In the genomic region with DNA sequence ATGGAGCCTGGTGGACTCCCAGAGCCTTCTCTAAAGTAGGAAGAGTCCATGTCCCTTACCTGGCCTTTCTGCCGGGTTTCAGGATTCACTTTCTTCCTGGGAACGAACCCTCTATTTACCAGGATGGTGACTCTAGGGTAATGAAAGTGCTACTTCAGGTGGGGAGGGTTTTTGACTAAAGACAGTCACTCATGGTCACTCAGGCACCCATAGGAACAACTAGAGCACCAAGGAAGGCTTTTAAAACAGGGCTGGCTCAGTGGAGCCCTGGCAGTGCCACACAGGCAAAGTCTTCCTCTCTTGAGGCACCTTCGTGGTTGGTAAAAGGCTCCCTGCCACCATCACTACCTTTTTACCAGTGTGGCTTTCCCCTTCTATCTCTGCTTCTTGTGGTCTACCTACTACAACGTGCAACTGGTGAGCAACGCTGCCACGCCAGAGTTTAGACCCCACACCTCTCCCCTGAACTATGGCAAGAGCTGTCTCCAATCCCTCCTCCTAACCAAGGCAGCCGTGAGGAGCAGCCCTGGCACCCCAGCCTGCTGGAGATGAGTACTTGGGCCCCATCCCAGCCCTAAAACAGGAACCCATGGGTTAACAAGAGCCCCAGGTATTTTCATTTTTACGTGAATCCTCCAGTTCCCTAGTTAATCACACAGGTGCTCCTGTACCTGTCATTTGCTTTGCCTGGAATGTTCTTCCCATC, we compare ENCODE assay signal across 8 cellular contexts. TPM values are rescaled to one million over a fixed set of nuclear protein-coding genes. Genes with fewer than 3 reads are reported as not detected.
DNase-seq lines count a peak whose midpoint lies in the region; ATAC-seq, FAIRE-seq and TF ChIP-seq lines count a peak whose summit lies in the region.
"Had no signal": no experiment of that assay in that cellular context is flagged by ENCODE, and none has a peak within 500 bp of the region (broad histone marks: within the 10 kb centered on the region; RNA-seq: fewer than 3 reads in every experiment).

No MANE protein-coding gene starts in this region.

- H3K4ac ChIP-seq in H9 (ENCODE audit: low read depth, low read length): no peak overlapping the region

- RAD21 ChIA-PET in GM12878 (lab: Charles Lee; ENCODE audit: unreplicated experiment): no interaction called here

- no CpG with 5 or more reads among the region's 8 CpGs for whole genome bisulfite sequencing in H9 (ENCODE audit: extremely low coverage, insufficient read length, low lambda C conversion rate)
- WGBS in GM12878 (ENCODE audit: insufficient coverage, insufficient replicate concordance, low lambda C conversion rate, missing lambda C conversion rate): 44% methylated on average over 8 of the region's 8 CpGs

- no peak for TF ChIP-seq EP300 in GM12878 (IDR thresholded peaks at IDR 0.05; ENCODE audit: borderline replicate concordance in 1 of 2, control insufficient read depth in 1 of 2, low read depth in 2 of 2, low read length in 2 of 2)

- H3K4me3 Mint-ChIP-seq in H9 (peak overlapping the region in 1 of 2 experiments; percentile 25; a peak in 1 of 5 replicates), Caco-2 (ENCODE audit: unreplicated experiment) (no peak overlapping the region)

- H3K9me3 Mint-ChIP-seq in H9 (peaks cover 0 to 3% of the 10 kb centered on the region in 2 experiments; a peak in 1 of 5 replicates), Caco-2 (ENCODE audit: unreplicated experiment) (no peaks in the 10 kb centered on the region)

- TF ChIP-seq CTCF in H9 (conservative IDR thresholded peaks at IDR 0.05) (no peak), GM12878 (IDR thresholded peaks at IDR 0.05 in 2 of 3, conservative IDR thresholded peaks at IDR 0.05 in 1 of 3; ENCODE audit: control insufficient read depth in 2 of 3, extremely low read depth in 1 of 3, insufficient read depth in 1 of 3, low read depth in 3 of 3, low read length in 3 of 3) (no peak), Caco-2 (IDR thresholded peaks at IDR 0.05; ENCODE audit: insufficient read depth in 1 of 2, low read depth in 1 of 2, low read length in 1 of 2, severe bottlenecking in 1 of 2, unreplicated experiment in 1 of 2) (no peak)

- in situ Hi-C loops in GM12878 (cut with MboI): no loop called here

- no peak overlapping the region for H2BK120ac ChIP-seq in H9 (ENCODE audit: low read depth, low read length, poor library complexity, severe bottlenecking)

- BruUV-seq in GM12878 (replicated peaks; lab: Mats Ljungman, UMichigan): no TSS peak
- BruUV-seq in Caco-2 (replicated peaks; lab: Mats Ljungman, UMichigan): no TSS peak

- H3K27ac Mint-ChIP-seq in H9 (peak overlapping the region in 2 of 3 experiments; percentile 80 to 81; a peak in 5 of 7 replicates), Caco-2 (ENCODE audit: unreplicated experiment) (no peak overlapping the region)

- H3K36me3 ChIP-seq in BLaER1 treated with 17β-estradiol and CSF1 and Interleukin-3, amounts not matched to agents 10 nM and 100 nM: peaks cover 44 to 60% (median 52%) of the 10 kb centered on the region in 11 experiments
- H3K36me3 ChIP-seq in GM12878 (ENCODE audit: control insufficient read depth in 2 of 2, insufficient read depth in 2 of 2, low read length in 1 of 2) (peaks cover 22 to 43% of the 10 kb centered on the region in 2 experiments), Caco-2 (ENCODE audit: control insufficient read depth, insufficient read depth, low read length) (peaks cover 16% of the 10 kb centered on the region)

- no peak; the same call in 1 of the 2 replicates for TF ChIP-seq POLR2A in GM12878 (IDR thresholded peaks at IDR 0.05; ENCODE audit: low read depth, low read length)

- H3K56ac ChIP-seq in H9 (ENCODE audit: insufficient read length, low read depth, low read length): no peak overlapping the region

- peaks cover 58 to 81% (median 69%) of the 10 kb centered on the region in 10 experiments for H3K4me1 ChIP-seq in BLaER1 treated with 17β-estradiol and CSF1 and Interleukin-3, amounts not matched to agents 10 nM and 100 nM
- H3K4me1 ChIP-seq in H9 (ENCODE audit: insufficient read depth, low read length): no peaks in the 10 kb centered on the region; the same call in 1 of the 2 replicates
- peaks cover 6% of the 10 kb centered on the region for H3K4me1 ChIP-seq in GM12878 (ENCODE audit: control insufficient read depth, insufficient read depth, low read length)
- peaks cover 19% of the 10 kb centered on the region for H3K4me1 ChIP-seq in Caco-2

- TF ChIP-seq RAD21 in GM12878 (IDR thresholded peaks at IDR 0.05; ENCODE audit: insufficient read depth, low read depth, low read length): no peak

- H3K4me1 Mint-ChIP-seq in H9: peaks cover 21 to 33% of the 10 kb centered on the region in 2 experiments
- H3K4me1 Mint-ChIP-seq in Caco-2 (ENCODE audit: low read depth, unreplicated experiment): no peaks in the 10 kb centered on the region

- no peaks in the 10 kb centered on the region for H3K27me3 ChIP-seq in BLaER1 treated with 17β-estradiol and CSF1 and Interleukin-3, amounts not matched to agents 10 nM and 100 nM
- H3K27me3 ChIP-seq in H9 (ENCODE audit: insufficient read depth, low read length) (no peaks in the 10 kb centered on the region), GM12878 (replicated peaks in 1 of 2; ENCODE audit: control insufficient read depth in 2 of 2, insufficient read depth in 2 of 2, low read length in 1 of 2) (no peaks in the 10 kb centered on the region), Caco-2 (replicated peaks; ENCODE audit: control insufficient read depth, insufficient read depth, low read length) (no peaks in the 10 kb centered on the region)

- H3K79me1 ChIP-seq in H9 (ENCODE audit: insufficient read depth, low read depth, low read length, poor library complexity, severe bottlenecking): peaks cover 2% of the 10 kb centered on the region

- DNase-seq in H9 (no peak), GM12878 (ENCODE audit: low read depth, low spot score) (no peak), Caco-2 (no peak), ecto neural progenitor cell (ENCODE audit: low spot score) (no peak)
- DNase-seq: DMS153 had no signal

- peak overlapping the region in 8 of 11 experiments; percentile 28 to 91 (median 62); a peak in 12 of 22 replicates for H3K9ac ChIP-seq in BLaER1 treated with 17β-estradiol and CSF1 and Interleukin-3, amounts not matched to agents 10 nM and 100 nM
- H3K9ac ChIP-seq in H9 (ENCODE audit: extremely low read depth, insufficient read length, low read length): no peak overlapping the region
- H3K9ac ChIP-seq in GM12878 (ENCODE audit: control insufficient read depth, insufficient read depth, low read length): no peak overlapping the region

- no peak overlapping the region for H4K5ac ChIP-seq in H9 (ENCODE audit: insufficient read length, low read depth, low read length)

- H4K91ac ChIP-seq in H9 (ENCODE audit: insufficient read length, low read depth, low read length): no peak overlapping the region

- FAIRE-seq in GM12878 (lab: Jason Lieb, UNC): no peak
- FAIRE-seq: endometrium had no signal

- H2BK5ac ChIP-seq in H9 (ENCODE audit: insufficient read length, low read length): no peak overlapping the region

- no peak overlapping the region for H4K8ac ChIP-seq in H9 (replicated peaks; ENCODE audit: insufficient read length, low read depth, low read length)

- H3K23ac ChIP-seq in H9 (ENCODE audit: insufficient read length, low read depth, low read length): no peak overlapping the region

- H2BK15ac ChIP-seq in H9 (ENCODE audit: low read depth, low read length): no peak overlapping the region

- CTCF ChIA-PET in GM12878 (lab: Yijun Ruan, JAX) (interaction anchor here (1.0 to 1.8 kb wide), 2 partner anchors 13 to 22 kb away, joined by 4 read pairs; no protein-coding TSS in a partner anchor), Caco-2 (lab: Charles Lee) (no interaction called here)

- H3K14ac ChIP-seq in H9 (ENCODE audit: insufficient read depth, low read length): no peak overlapping the region

- H3K27ac ChIP-seq in BLaER1 treated with 17β-estradiol and CSF1 and Interleukin-3, amounts not matched to agents 10 nM and 100 nM: peak overlapping the region in 10 of 11 experiments; percentile 7 to 95 (median 92); a peak in 15 of 22 replicates
- H3K27ac ChIP-seq in H9 (ENCODE audit: insufficient read length, low read depth, low read length) (no peak overlapping the region), GM12878 (ENCODE audit: control insufficient read depth, insufficient read depth) (no peak overlapping the region)

- H3K18ac ChIP-seq in H9 (ENCODE audit: insufficient read length, low read depth, low read length): no peak overlapping the region

- H3K4me2 ChIP-seq in BLaER1 treated with 17β-estradiol and CSF1 and Interleukin-3, amounts not matched to agents 10 nM and 100 nM: peak overlapping the region in 3 of 11 experiments; percentile 0 to 98 (median 7); a peak in 3 of 22 replicates
- no peak overlapping the region for H3K4me2 ChIP-seq in H9 (ENCODE audit: insufficient read depth, insufficient read length, low read length)
- no peak overlapping the region for H3K4me2 ChIP-seq in GM12878 (ENCODE audit: control insufficient read depth, insufficient read depth)

- H2AK5ac ChIP-seq in H9 (ENCODE audit: insufficient read length, low read length): no peak overlapping the region

- H2BK20ac ChIP-seq in H9 (ENCODE audit: low read depth, low read length, poor library complexity, severe bottlenecking): no peak overlapping the region

- peaks cover 15% of the 10 kb centered on the region for H3K23me2 ChIP-seq in H9 (ENCODE audit: insufficient read length, low read depth, low read length, poor library complexity, severe bottlenecking)

- H4K20me1 ChIP-seq in BLaER1 treated with 17β-estradiol and CSF1 and Interleukin-3, amounts not matched to agents 10 nM and 100 nM: peaks cover 45 to 85% (median 63%) of the 10 kb centered on the region in 11 experiments
- H4K20me1 ChIP-seq in H9 (ENCODE audit: control insufficient read depth, insufficient read depth, insufficient read length) (no peaks in the 10 kb centered on the region), GM12878 (ENCODE audit: control insufficient read depth, insufficient read depth) (no peaks in the 10 kb centered on the region; the same call in 1 of the 2 replicates)

- no peaks in the 10 kb centered on the region for H3K9me3 ChIP-seq in BLaER1 treated with 17β-estradiol and CSF1 and Interleukin-3, amounts not matched to agents 10 nM and 100 nM (replicated peaks in 1 of 11)
- no peaks in the 10 kb centered on the region for H3K9me3 ChIP-seq in H9 (ENCODE audit: control insufficient read depth, low read depth, low read length)
- H3K9me3 ChIP-seq in GM12878 (replicated peaks; ENCODE audit: control insufficient read depth, insufficient read depth, low read length): no peaks in the 10 kb centered on the region
- H3K9me3 ChIP-seq in Caco-2: no peaks in the 10 kb centered on the region

- SMC1A ChIA-PET in GM12878 (lab: Charles Lee; ENCODE audit: uncharacterized antibody, unreplicated experiment): no interaction called here

- POLR2A ChIA-PET in GM12878 (lab: Charles Lee) (no interaction called here), Caco-2 (lab: Charles Lee) (interaction anchor here (0.6 to 1.3 kb wide), 3 partner anchors 14 to 107 kb away, joined by 4 to 5 read pairs (median 4); a partner anchor contains a TSS)

- H3K27me3 Mint-ChIP-seq in H9 (ENCODE audit: low read depth): no peaks in the 10 kb centered on the region
- H3K27me3 Mint-ChIP-seq in Caco-2 (ENCODE audit: insufficient read depth, unreplicated experiment): no peaks in the 10 kb centered on the region

- peaks cover 43 to 58% (median 53%) of the 10 kb centered on the region in 3 experiments for H3K36me3 Mint-ChIP-seq in H9 (ENCODE audit: insufficient read depth in 1 of 3, low read depth in 3 of 3)
- H3K36me3 Mint-ChIP-seq in Caco-2 (ENCODE audit: insufficient read depth, unreplicated experiment): peaks cover 94% of the 10 kb centered on the region

- no peak for ATAC-seq in GM12878
- no peak for ATAC-seq in HG02798 (IDR thresholded peaks at IDR 0.05; ENCODE audit: poor library complexity, unreplicated experiment)

- H2BK12ac ChIP-seq in H9 (ENCODE audit: insufficient read length, low read depth, low read length): no peak overlapping the region

- no peak overlapping the region for H3K4me3 ChIP-seq in BLaER1 treated with 17β-estradiol and CSF1 and Interleukin-3, amounts not matched to agents 10 nM and 100 nM
- H3K4me3 ChIP-seq in GM12878 (no peak overlapping the region), Caco-2 (ENCODE audit: low read depth, low read length) (no peak overlapping the region)

- no peak overlapping the region for H3T11ph ChIP-seq in H9 (ENCODE audit: low read length)

- H2AFZ ChIP-seq in H9 (ENCODE audit: low read length) (no peak overlapping the region), GM12878 (ENCODE audit: control insufficient read depth, low read depth, low read length) (no peak overlapping the region)

- H3K79me2 ChIP-seq in H9 (ENCODE audit: insufficient read depth, low read length) (peaks cover 7% of the 10 kb centered on the region; the same call in 1 of the 2 replicates), GM12878 (ENCODE audit: control insufficient read depth, insufficient read depth, low read length) (peaks cover 48% of the 10 kb centered on the region)

- intact Hi-C loops in GM12878 (cut with micrococcal nuclease; ENCODE audit: unreplicated experiment): no loop called here
- intact Hi-C loops in Caco-2 (cut with micrococcal nuclease; ENCODE audit: unreplicated experiment): no loop called here

RNA-seq across cellular contexts. Expression of a gene that starts 3.5 kb away (rescaled TPM):
- total RNA-seq in H9 (2021) (43.3 and 46.8 TPM in 2 replicates), GM12878 (2014; rRNA removed) (20.1 and 23.1 TPM in 2 replicates), GM12878 (2014; rRNA removed; fragmentation: Illumina TruSeq; extraction: Trizol) (17.7 and 17.9 TPM in 2 replicates), GM12878 (2021) (27.6 and 27.9 TPM in 2 replicates), Caco-2 (2022) (54.9 and 57.5 TPM in 2 replicates)
- total RNA-seq in GM12878 (2013; cell fraction: nucleolus; rRNA removed): 4.2 and 4.7 TPM in 2 replicates
- 25.5 TPM for polyA plus RNA-seq in GM12878 (2011; ENCODE audit: low read depth)
- polyA plus RNA-seq in GM12878 (2011; rRNA removed) (25.4 and 31.6 TPM in 2 replicates), GM12878 (2014; fragmentation: Illumina TruSeq; extraction: Trizol) (21.2 and 22.8 TPM in 2 replicates), GM12878 (2014; fragmentation: Nextera tagmentation; extraction: Ambion mirVana) (10 to 100 TPM; 19.2 to 34.6 TPM), GM12878 (2014; rRNA removed) (31.5 and 32.3 TPM in 2 replicates), GM12878 (2016; fragmentation: Nextera tagmentation; extraction: Ambion mirVana) (10 to 100 TPM; 45.6 to 46.4 TPM)
- polyA plus RNA-seq in GM12878 (2011; cell fraction: cytosol; rRNA removed): 29.4 and 32.3 TPM in 2 replicates
- polyA plus RNA-seq in GM12878 (2011; cell fraction: nucleus; rRNA removed): 37.9 and 49.3 TPM in 2 replicates
- 23.0 and 23.6 TPM in 2 replicates for polyA plus RNA-seq in GM12878 (2012)
- 11.6 and 20.0 TPM in 2 replicates for polyA minus RNA-seq in GM12878 (2011; rRNA and poly(A)+ RNA removed)
- polyA minus RNA-seq in GM12878 (2011; cell fraction: cytosol; rRNA and poly(A)+ RNA removed): 4.4 and 4.9 TPM in 2 replicates
- polyA minus RNA-seq in GM12878 (2011; cell fraction: nucleus; rRNA and poly(A)+ RNA removed): 6.4 and 7.1 TPM in 2 replicates

RNA-seq across cellular contexts. Expression of a gene that starts 3.6 kb away (rescaled TPM):
- 44.4 and 46.1 TPM in 2 replicates for total RNA-seq in H9 (2021)
- total RNA-seq in GM12878 (2013; cell fraction: nucleolus; rRNA removed): 1.2 and 2.0 TPM in 2 replicates
- 25.6 and 31.3 TPM in 2 replicates for total RNA-seq in GM12878 (2014; rRNA removed)
- 12.8 and 18.2 TPM in 2 replicates for total RNA-seq in GM12878 (2014; rRNA removed; fragmentation: Illumina TruSeq; extraction: Trizol)
- 19.4 and 23.4 TPM in 2 replicates for total RNA-seq in GM12878 (2021)
- polyA plus RNA-seq in GM12878 (2011; ENCODE audit: low read depth): 5.2 TPM
- polyA plus RNA-seq in GM12878 (2011; rRNA removed): 7.5 and 12.1 TPM in 2 replicates
- polyA plus RNA-seq in GM12878 (2011; cell fraction: cytosol; rRNA removed): 15.4 and 20.1 TPM in 2 replicates
- 13.5 and 21.6 TPM in 2 replicates for polyA plus RNA-seq in GM12878 (2011; cell fraction: nucleus; rRNA removed)
- polyA plus RNA-seq in GM12878 (2012): 15.3 and 18.6 TPM in 2 replicates
- polyA plus RNA-seq in GM12878 (2014; fragmentation: Illumina TruSeq; extraction: Trizol): 5.3 and 10.0 TPM in 2 replicates
- 1 to 10 TPM; 4.0 to 7.6 TPM for polyA plus RNA-seq in GM12878 (2014; fragmentation: Nextera tagmentation; extraction: Ambion mirVana)
- 37.3 and 42.5 TPM in 2 replicates for polyA plus RNA-seq in GM12878 (2014; rRNA removed)
- polyA plus RNA-seq in GM12878 (2016; fragmentation: Nextera tagmentation; extraction: Ambion mirVana): 10 to 100 TPM; 37.8 to 41.7 TPM
- polyA minus RNA-seq in GM12878 (2011; rRNA and poly(A)+ RNA removed): 4.0 and 6.0 TPM in 2 replicates
- polyA minus RNA-seq in GM12878 (2011; cell fraction: cytosol; rRNA and poly(A)+ RNA removed): 5.1 and 12.0 TPM in 2 replicates
- 2.8 and 6.6 TPM in 2 replicates for polyA minus RNA-seq in GM12878 (2011; cell fraction: nucleus; rRNA and poly(A)+ RNA removed)
- total RNA-seq in Caco-2 (2022): 32.3 and 34.4 TPM in 2 replicates

RNA-seq across cellular contexts. Expression of a gene that starts 4.8 kb away (rescaled TPM):
- total RNA-seq in H9 (2021): 2,874 and 2,895 TPM in 2 replicates
- 311 and 335 TPM in 2 replicates for total RNA-seq in GM12878 (2013; cell fraction: nucleolus; rRNA removed)
- 3,012 and 3,152 TPM in 2 replicates for total RNA-seq in GM12878 (2014; rRNA removed)
- total RNA-seq in GM12878 (2014; rRNA removed; fragmentation: Illumina TruSeq; extraction: Trizol): 4,456 and 4,552 TPM in 2 replicates
- total RNA-seq in GM12878 (2021): 3,952 and 4,036 TPM in 2 replicates
- 3,318 TPM for polyA plus RNA-seq in GM12878 (2011; ENCODE audit: low read depth)
- polyA plus RNA-seq in GM12878 (2011; rRNA removed): 2,241 and 2,769 TPM in 2 replicates
- 3,977 and 4,009 TPM in 2 replicates for polyA plus RNA-seq in GM12878 (2011; cell fraction: cytosol; rRNA removed)
- polyA plus RNA-seq in GM12878 (2011; cell fraction: nucleus; rRNA removed): 1,384 and 1,496 TPM in 2 replicates
- 3,660 and 4,993 TPM in 2 replicates for polyA plus RNA-seq in GM12878 (2012)
- 5,018 and 5,193 TPM in 2 replicates for polyA plus RNA-seq in GM12878 (2014; fragmentation: Illumina TruSeq; extraction: Trizol)
- polyA plus RNA-seq in GM12878 (2014; fragmentation: Nextera tagmentation; extraction: Ambion mirVana): 1,000 to 10,000 TPM; 3,258 to 3,500 TPM
- 3,393 and 3,435 TPM in 2 replicates for polyA plus RNA-seq in GM12878 (2014; rRNA removed)
- polyA plus RNA-seq in GM12878 (2016; fragmentation: Nextera tagmentation; extraction: Ambion mirVana): 100 to 1,000 TPM; 917 to 932 TPM
- polyA minus RNA-seq in GM12878 (2011; rRNA and poly(A)+ RNA removed): 2,559 and 3,565 TPM in 2 replicates
- polyA minus RNA-seq in GM12878 (2011; cell fraction: cytosol; rRNA and poly(A)+ RNA removed): 727 and 817 TPM in 2 replicates
- 270 and 379 TPM in 2 replicates for polyA minus RNA-seq in GM12878 (2011; cell fraction: nucleus; rRNA and poly(A)+ RNA removed)
- 1,995 and 2,182 TPM in 2 replicates for total RNA-seq in Caco-2 (2022)

RNA-seq across cellular contexts. Expression of a gene that starts 4.9 kb away (rescaled TPM):
- total RNA-seq in H9 (2021): 60.1 and 63.7 TPM in 2 replicates
- 63.8 and 82.8 TPM in 2 replicates for total RNA-seq in GM12878 (2013; cell fraction: nucleolus; rRNA removed)
- total RNA-seq in GM12878 (2014; rRNA removed): 21.5 and 25.5 TPM in 2 replicates
- total RNA-seq in GM12878 (2014; rRNA removed; fragmentation: Illumina TruSeq; extraction: Trizol): 13.4 and 15.4 TPM in 2 replicates
- total RNA-seq in GM12878 (2021): 31.8 and 35.4 TPM in 2 replicates
- 7.7 TPM for polyA plus RNA-seq in GM12878 (2011; ENCODE audit: low read depth)
- 10.6 and 26.1 TPM in 2 replicates for polyA plus RNA-seq in GM12878 (2011; rRNA removed)
- 25.1 and 37.3 TPM in 2 replicates for polyA plus RNA-seq in GM12878 (2011; cell fraction: cytosol; rRNA removed)
- 70.4 and 74.5 TPM in 2 replicates for polyA plus RNA-seq in GM12878 (2011; cell fraction: nucleus; rRNA removed)
- polyA plus RNA-seq in GM12878 (2012): 16.0 and 18.8 TPM in 2 replicates
- polyA plus RNA-seq in GM12878 (2014; fragmentation: Illumina TruSeq; extraction: Trizol): 6.2 and 15.0 TPM in 2 replicates
- 1 to 10 TPM; 1.4 to 3.4 TPM for polyA plus RNA-seq in GM12878 (2014; fragmentation: Nextera tagmentation; extraction: Ambion mirVana)
- polyA plus RNA-seq in GM12878 (2014; rRNA removed): 42.0 and 42.1 TPM in 2 replicates
- polyA plus RNA-seq in GM12878 (2016; fragmentation: Nextera tagmentation; extraction: Ambion mirVana): 10 to 100 TPM; 24.3 to 25.0 TPM
- polyA minus RNA-seq in GM12878 (2011; rRNA and poly(A)+ RNA removed): 20.9 and 24.1 TPM in 2 replicates
- polyA minus RNA-seq in GM12878 (2011; cell fraction: cytosol; rRNA and poly(A)+ RNA removed): 5.6 and 6.7 TPM in 2 replicates
- 12.9 and 26.4 TPM in 2 replicates for polyA minus RNA-seq in GM12878 (2011; cell fraction: nucleus; rRNA and poly(A)+ RNA removed)
- total RNA-seq in Caco-2 (2022): 60.1 and 65.6 TPM in 2 replicates

RNA-seq across cellular contexts. Expression of a gene that starts 16.8 kb away (rescaled TPM):
- total RNA-seq in H9 (2021) (55.1 and 56.3 TPM in 2 replicates), GM12878 (2014; rRNA removed) (18.5 and 18.8 TPM in 2 replicates), GM12878 (2014; rRNA removed; fragmentation: Illumina TruSeq; extraction: Trizol) (10.7 and 11.4 TPM in 2 replicates), GM12878 (2021) (25.7 and 27.2 TPM in 2 replicates), Caco-2 (2022) (31.6 and 32.4 TPM in 2 replicates)
- total RNA-seq in GM12878 (2013; cell fraction: nucleolus; rRNA removed): 17.7 and 19.0 TPM in 2 replicates
- 4.6 TPM for polyA plus RNA-seq in GM12878 (2011; ENCODE audit: low read depth)
- polyA plus RNA-seq in GM12878 (2011; rRNA removed) (5.8 and 8.7 TPM in 2 replicates), GM12878 (2014; fragmentation: Illumina TruSeq; extraction: Trizol) (5.4 and 9.4 TPM in 2 replicates), GM12878 (2014; fragmentation: Nextera tagmentation; extraction: Ambion mirVana) (1 to 10 TPM; 2.2 to 3.0 TPM), GM12878 (2014; rRNA removed) (23.0 and 23.2 TPM in 2 replicates), GM12878 (2016; fragmentation: Nextera tagmentation; extraction: Ambion mirVana) (10 to 100 TPM; 24.6 to 26.4 TPM)
- polyA plus RNA-seq in GM12878 (2011; cell fraction: cytosol; rRNA removed): 8.8 and 16.7 TPM in 2 replicates
- 14.9 and 25.2 TPM in 2 replicates for polyA plus RNA-seq in GM12878 (2011; cell fraction: nucleus; rRNA removed)
- 15.2 and 15.3 TPM in 2 replicates for polyA plus RNA-seq in GM12878 (2012)
- polyA minus RNA-seq in GM12878 (2011; rRNA and poly(A)+ RNA removed): 4.5 and 5.9 TPM in 2 replicates
- 3.1 and 3.2 TPM in 2 replicates for polyA minus RNA-seq in GM12878 (2011; cell fraction: cytosol; rRNA and poly(A)+ RNA removed)
- 3.9 and 5.5 TPM in 2 replicates for polyA minus RNA-seq in GM12878 (2011; cell fraction: nucleus; rRNA and poly(A)+ RNA removed)

Comparison
In these comparisons a context has a peak if more than half of its experiments do, and no peak if none do; other contexts are left out.
1. H3K27ac ChIP-seq: peak in BLaER1 treated with 17β-estradiol and CSF1 and Interleukin-3, amounts not matched to agents 10 nM and 100 nM (10 of 11); none in H9 (single experiment) and GM12878 (single experiment).
2. H3K9ac ChIP-seq: peak in BLaER1 treated with 17β-estradiol and CSF1 and Interleukin-3, amounts not matched to agents 10 nM and 100 nM (8 of 11); none in H9 (single experiment) and GM12878 (single experiment).